In genomic region chr1:203690730-203691129, GRCh38 we compare ENCODE assay signal across 19 cellular contexts.
DNase-seq lines count a peak whose midpoint lies in the region; ATAC-seq, FAIRE-seq and TF ChIP-seq lines count a peak whose summit lies in the region.
"Had no signal": no experiment of that assay in that cellular context is flagged by ENCODE, and none has a peak within 500 bp of the region (broad histone marks: within the 10 kb centered on the region; RNA-seq: fewer than 3 reads in every experiment).

No MANE protein-coding gene starts in this region.

- peaks cover 40% of the 10 kb centered on the region for H3K36me3 Mint-ChIP-seq in CD4-positive, CD25-positive, alpha-beta regulatory T cell
- peaks cover 12% of the 10 kb centered on the region for H3K36me3 Mint-ChIP-seq in stimulated activated memory B cell treated with anti-CD40 and anti-IgM and Interleukin-4, amounts not matched to agents 10 μg/mL and 1 μg/mL and 100 μg/mL, for 72 hours

- no peaks in the 10 kb centered on the region for H3K9me3 ChIP-seq in CD4-positive, CD25-positive, alpha-beta regulatory T cell (ENCODE audit: control insufficient read depth in 2 of 2, low read length in 2 of 2)
- no peaks in the 10 kb centered on the region for H3K9me3 ChIP-seq in osteoblast (ENCODE audit: low read depth, low read length)
- H3K9me3 ChIP-seq: Peyer's patch had no signal

- no peaks in the 10 kb centered on the region for H3K27me3 ChIP-seq in CD4-positive, CD25-positive, alpha-beta regulatory T cell (ENCODE audit: control insufficient read depth, insufficient read depth, low read length)
- H3K27me3 ChIP-seq in osteoblast (ENCODE audit: insufficient read depth, low read length): no peaks in the 10 kb centered on the region
- H3K27me3 ChIP-seq: Peyer's patch had no signal

- peaks cover 82% of the 10 kb centered on the region for H3K79me2 ChIP-seq in osteoblast (ENCODE audit: insufficient read depth, low read length)

- H2AFZ ChIP-seq in osteoblast (ENCODE audit: low read length): no peak overlapping the region

- peaks cover 48% of the 10 kb centered on the region for H3K36me3 ChIP-seq in CD4-positive, CD25-positive, alpha-beta regulatory T cell (ENCODE audit: control insufficient read depth, insufficient read depth, low read length)
- peaks cover 8% of the 10 kb centered on the region for H3K36me3 ChIP-seq in osteoblast (ENCODE audit: insufficient read depth, low read length)
- H3K36me3 ChIP-seq: Peyer's patch had no signal

- no peak for DNase-seq in CD4-positive, CD25-positive, alpha-beta regulatory T cell
- DNase-seq in RPMI7951 (ENCODE audit: low read depth): peak; percentile 43
- peak; percentile 55 for DNase-seq in fibroblast of peridontal ligament (ENCODE audit: extremely low read depth)
- DNase-seq in osteoblast (ENCODE audit: insufficient read length, low spot score, missing footprints): no peak
- DNase-seq in frontal cortex (ENCODE audit: low spot score in 2 of 2): no peak
- no peak for DNase-seq in GM13976 (ENCODE audit: low spot score)
- DNase-seq: AML-193; DMS53; effector CD8-positive, alpha-beta T cell; glutamatergic neuron; NCI-H1417 treated with DMSO at 0.1 percent for 48 hours; NCI-H510A; Peyer's patch; stimulated activated CD4-positive, alpha-beta T cell treated with anti-CD3 and anti-CD28 coated beads, Interleukin-12 subunit alpha, Interleukin-12 subunit beta, amount 100 ng/mL, for 4 hours had no signal

- FAIRE-seq in frontal cortex (lab: Jason Lieb, UNC): no peak
- FAIRE-seq: GM12878 had no signal

- peaks cover 48 to 76% (median 58%) of the 10 kb centered on the region in 4 donors for H3K4me1 Mint-ChIP-seq in CD4-positive, CD25-positive, alpha-beta regulatory T cell
- H3K4me1 Mint-ChIP-seq in stimulated activated memory B cell treated with anti-CD40 and anti-IgM and Interleukin-4, amounts not matched to agents 10 μg/mL and 1 μg/mL and 100 μg/mL, for 72 hours: peaks cover 17% of the 10 kb centered on the region

- in situ Hi-C loops in GM13976 (cut with MboI; ENCODE audit: low sequenced_read_pairs, unreplicated experiment): no loop called here

- no peak overlapping the region for H3K4me2 ChIP-seq in osteoblast (ENCODE audit: insufficient read depth, low read length)

- H4K20me1 ChIP-seq in osteoblast (ENCODE audit: insufficient read depth, low read length): peaks cover 38% of the 10 kb centered on the region

- H3K4me1 ChIP-seq in CD4-positive, CD25-positive, alpha-beta regulatory T cell (ENCODE audit: control insufficient read depth, insufficient read depth, low read length, poor library complexity, severe bottlenecking): peaks cover 27% of the 10 kb centered on the region
- peaks cover 29% of the 10 kb centered on the region for H3K4me1 ChIP-seq in osteoblast (ENCODE audit: insufficient read depth, low read length)

- no peaks in the 10 kb centered on the region for H3K27me3 Mint-ChIP-seq in CD4-positive, CD25-positive, alpha-beta regulatory T cell
- H3K27me3 Mint-ChIP-seq in stimulated activated memory B cell treated with anti-CD40 and anti-IgM and Interleukin-4, amounts not matched to agents 10 μg/mL and 1 μg/mL and 100 μg/mL, for 72 hours: no peaks in the 10 kb centered on the region
- H3K27me3 Mint-ChIP-seq: IgD-negative memory B cell had no signal

- peak overlapping the region; percentile 18 for H3K27ac ChIP-seq in CD4-positive, CD25-positive, alpha-beta regulatory T cell (ENCODE audit: insufficient read depth, low read length, poor library complexity, severe bottlenecking)
- H3K27ac ChIP-seq in osteoblast (ENCODE audit: low read depth, low read length): peak overlapping the region; percentile 1

- no peak for ATAC-seq in CD4-positive, CD25-positive, alpha-beta regulatory T cell (ENCODE audit: low read depth in 2 of 2)
- no peak for ATAC-seq in stimulated activated memory B cell treated with anti-CD40 and anti-IgM and Interleukin-4, amounts not matched to agents 10 μg/mL and 1 μg/mL and 100 μg/mL, for 72 hours
- no peak for ATAC-seq in SK-N-SH treated with all-trans-retinoic acid at 6 μM for 48 hours
- ATAC-seq: GM12878 had no signal

- TF ChIP-seq CTCF in osteoblast (IDR thresholded peaks at IDR 0.05; ENCODE audit: extremely low read depth, low read depth, low read length): no peak
- no peak for TF ChIP-seq CTCF in GM13976 (IDR thresholded peaks at IDR 0.05; ENCODE audit: borderline replicate concordance, control extremely low read depth, extremely low read depth, insufficient read depth, missing control alignments)

- H3K27ac Mint-ChIP-seq in CD4-positive, CD25-positive, alpha-beta regulatory T cell: peak overlapping the region in 2 of 3 donors; percentile 31 to 65
- H3K27ac Mint-ChIP-seq in stimulated activated memory B cell treated with anti-CD40 and anti-IgM and Interleukin-4, amounts not matched to agents 10 μg/mL and 1 μg/mL and 100 μg/mL, for 72 hours: no peak overlapping the region
- H3K27ac Mint-ChIP-seq: IgD-negative memory B cell; T-helper 2 cell treated with Interferon-gamma antibody and Interleukin-4, amounts not matched to agents 5 μg/mL and 100 μg/mL, for 36 hours had no signal

- H3K4me3 Mint-ChIP-seq in CD4-positive, CD25-positive, alpha-beta regulatory T cell: no peak overlapping the region
- H3K4me3 Mint-ChIP-seq in stimulated activated memory B cell treated with anti-CD40 and anti-IgM and Interleukin-4, amounts not matched to agents 10 μg/mL and 1 μg/mL and 100 μg/mL, for 72 hours: no peak overlapping the region
- H3K4me3 Mint-ChIP-seq: IgD-negative memory B cell; T-helper 2 cell treated with Interferon-gamma antibody and Interleukin-4, amounts not matched to agents 5 μg/mL and 100 μg/mL, for 36 hours had no signal

- no peak overlapping the region for H3K4me3 ChIP-seq in CD4-positive, CD25-positive, alpha-beta regulatory T cell (ENCODE audit: low read depth, low read length)
- no peak overlapping the region for H3K4me3 ChIP-seq in osteoblast (ENCODE audit: insufficient read depth, low read length)
- H3K4me3 ChIP-seq: GM12878, Peyer's patch had no signal

- H3K9me3 Mint-ChIP-seq in CD4-positive, CD25-positive, alpha-beta regulatory T cell: no peaks in the 10 kb centered on the region
- H3K9me3 Mint-ChIP-seq in stimulated activated memory B cell treated with anti-CD40 and anti-IgM and Interleukin-4, amounts not matched to agents 10 μg/mL and 1 μg/mL and 100 μg/mL, for 72 hours: no peaks in the 10 kb centered on the region
- H3K9me3 Mint-ChIP-seq: IgD-negative memory B cell; T-helper 2 cell treated with Interferon-gamma antibody and Interleukin-4, amounts not matched to agents 5 μg/mL and 100 μg/mL, for 36 hours had no signal

TF ChIP-seq in SK-N-SH treated with all-trans-retinoic acid at 6 μM for 48 hours, 23 proteins besides CTCF, POLR2A, EP300 and RAD21:
- TF ChIP-seq ZNF565 (CRISPR knock-in tag; conservative IDR thresholded peaks at IDR 0.05; ENCODE audit: low read depth) (no peak), ESRRG (CRISPR knock-in tag; IDR thresholded peaks at IDR 0.05) (no peak), ZNF8 (CRISPR knock-in tag; IDR thresholded peaks at IDR 0.05) (no peak), ZNF70 (CRISPR knock-in tag; IDR thresholded peaks at IDR 0.05) (no peak), OSR1 (CRISPR knock-in tag; IDR thresholded peaks at IDR 0.05) (no peak), ARNTL (CRISPR knock-in tag; IDR thresholded peaks at IDR 0.05; ENCODE audit: borderline replicate concordance, low read depth) (no peak), CSDC2 (CRISPR knock-in tag; IDR thresholded peaks at IDR 0.05) (no peak), CSRNP3 (CRISPR knock-in tag; IDR thresholded peaks at IDR 0.05) (no peak), SNAI2 (CRISPR knock-in tag; IDR thresholded peaks at IDR 0.05) (no peak)

Comparison
In these comparisons a context has a peak if more than half of its experiments do, and no peak if none do; other contexts are left out.
1. DNase-seq: peak in RPMI7951 (single experiment) and fibroblast of peridontal ligament (single experiment); none in CD4-positive, CD25-positive, alpha-beta regulatory T cell (0 of 3), osteoblast (single experiment), frontal cortex (0 of 2) and GM13976 (single experiment).